Comparison of ENCODE assay signal across 8 cellular contexts in genomic region chr19:21835810-21836444, GRCh38. TPM values are rescaled to one million over a fixed set of nuclear protein-coding genes. Genes with fewer than 3 reads are reported as not detected.
DNase-seq lines count a peak whose midpoint lies in the region; ATAC-seq and TF ChIP-seq lines count a peak whose summit lies in the region.

Gene ZNF43 (minus strand): TSS chr19:21836182. CDS start chr19:21836038, 144 bp downstream.

- peaks cover 70% of the 10 kb centered on the region for H3K36me3 ChIP-seq in OCI-LY7 (ENCODE audit: insufficient read depth, low read length)
- no peaks in the 10 kb centered on the region for H3K36me3 ChIP-seq in mucosa of stomach (ENCODE audit: control insufficient read depth, insufficient read depth, low read length)

- POLR2A ChIA-PET in OCI-LY7 (lab: Charles Lee) = interaction anchor here (0.5 to 3.3 kb wide), 12 partner anchors 9 to 1797 kb away, joined by 3 to 19 read pairs (median 4); partner anchors contain the start of genes ZNF100 and ZNF257

- H3K9me2 ChIP-seq in OCI-LY7 (ENCODE audit: insufficient read depth, low read length) = no peaks in the 10 kb centered on the region

- peak within 1 kb of the TSS; percentile 42; the same call in 1 of the 2 replicates for H2AFZ ChIP-seq in OCI-LY7 (ENCODE audit: low read length)

- H3K4me3 ChIP-seq in OCI-LY7 (ENCODE audit: low read depth, low read length, poor library complexity, severe bottlenecking) = peak within 1 kb of the TSS; percentile 89
- H3K4me3 ChIP-seq in mucosa of stomach (ENCODE audit: low read length) = peak within 1 kb of the TSS; percentile 94

- peaks cover 12% of the 10 kb centered on the region for H3K4me1 ChIP-seq in OCI-LY7 (ENCODE audit: insufficient read depth, low read length, poor library complexity, severe bottlenecking)
- H3K4me1 ChIP-seq in mucosa of stomach (ENCODE audit: control insufficient read depth, insufficient read depth, low read length) = peaks cover 4% of the 10 kb centered on the region

- H3K79me2 ChIP-seq in OCI-LY7 (ENCODE audit: insufficient read depth, low read depth, low read length) = peaks cover 52% of the 10 kb centered on the region

- peak; percentile 91 for TF ChIP-seq POLR2A in GM19099 (IDR thresholded peaks at IDR 0.05; ENCODE audit: extremely low read depth, insufficient read length, low read depth)

- no peaks in the 10 kb centered on the region for H3K27me3 Mint-ChIP-seq in activated T-cell treated with anti-CD3 and anti-CD28 coated beads, Interleukin-2, amount 50 U/mL, for 72 hours (ENCODE audit: low read depth)

- no peaks in the 10 kb centered on the region for H3K27me3 ChIP-seq in mucosa of stomach (ENCODE audit: control insufficient read depth, insufficient read depth, low read length)

- H3K9me3 ChIP-seq in OCI-LY7 (ENCODE audit: low read length) = peaks cover 23% of the 10 kb centered on the region; the same call in 1 of the 2 replicates
- no peaks in the 10 kb centered on the region for H3K9me3 ChIP-seq in mucosa of stomach (ENCODE audit: control insufficient read depth, low read length)

- ATAC-seq in HG03442 (IDR thresholded peaks at IDR 0.05; ENCODE audit: unreplicated experiment) (peak; percentile 94), esophagus mucosa (peak; percentile 100)
- ATAC-seq in activated T-cell treated with anti-CD3 and anti-CD28 coated beads, Interleukin-2, amount 50 U/mL, for 72 hours (replicated peaks in 1 of 2) = peak; percentile 97 to 98

- peak within 1 kb of the TSS; percentile 90 for H3K9ac ChIP-seq in mucosa of stomach (ENCODE audit: low read length)

- no peaks in the 10 kb centered on the region for H4K20me1 ChIP-seq in OCI-LY7 (ENCODE audit: insufficient read depth, low read length)

- peak within 1 kb of the TSS; percentile 67 for H3K4me2 ChIP-seq in OCI-LY7 (ENCODE audit: low read length)

- H3K9me3 Mint-ChIP-seq in activated T-cell treated with anti-CD3 and anti-CD28 coated beads, Interleukin-2, amount 50 U/mL, for 72 hours = peaks cover 1 to 3% of the 10 kb centered on the region in 2 donors

- H3K36me3 Mint-ChIP-seq in activated T-cell treated with anti-CD3 and anti-CD28 coated beads, Interleukin-2, amount 50 U/mL, for 72 hours (ENCODE audit: insufficient read depth in 2 of 2) = peaks cover 27 to 58% of the 10 kb centered on the region in 2 donors

- TSS peak; percentile 61 for BruUV-seq in OCI-LY7 (replicated peaks; lab: Mats Ljungman, UMichigan)

- DNase-seq in AG20443 (ENCODE audit: low spot score) (peak; percentile 91), OCI-LY7 (ENCODE audit: low spot score) (peak; percentile 96)
- DNase-seq in activated T-cell treated with anti-CD3 and anti-CD28 coated beads, Interleukin-2, amount 50 U/mL, for 72 hours = peak; percentile 92 to 93
- DNase-seq in stimulated activated CD8-positive, alpha-beta memory T cell treated with anti-CD3 and anti-CD28 coated beads, Interleukin-4, amount 100 ng/mL, for 48 hours = peak; percentile 93

- H3K4me1 Mint-ChIP-seq in activated T-cell treated with anti-CD3 and anti-CD28 coated beads, Interleukin-2, amount 50 U/mL, for 72 hours (ENCODE audit: low read depth) = peaks cover 46% of the 10 kb centered on the region

- peak within 1 kb of the TSS; percentile 91 for H3K27ac Mint-ChIP-seq in activated T-cell treated with anti-CD3 and anti-CD28 coated beads, Interleukin-2, amount 50 U/mL, for 72 hours

- peak within 1 kb of the TSS; percentile 78 for H3K27ac ChIP-seq in OCI-LY7 (ENCODE audit: low read depth, low read length, poor library complexity, severe bottlenecking)

- intact Hi-C loops in OCI-LY7 (cut with micrococcal nuclease; ENCODE audit: unreplicated experiment) = loop anchor here (1.0 to 2.0 kb wide), 3 partner anchors 16 to 331 kb away; partner anchors contain the start of genes ZNF100 and ZNF429

- CTCF ChIA-PET in OCI-LY7 (lab: Charles Lee; ENCODE audit: unreplicated experiment) = no interaction called here

- peak within 1 kb of the TSS; percentile 99 to 100 for H3K4me3 Mint-ChIP-seq in activated T-cell treated with anti-CD3 and anti-CD28 coated beads, Interleukin-2, amount 50 U/mL, for 72 hours

- no peak for TF ChIP-seq CTCF in OCI-LY7 (conservative IDR thresholded peaks at IDR 0.05; ENCODE audit: low read length)

RNA-seq across cellular contexts. Expression of gene ZNF43, which starts in this region (rescaled TPM):
- total RNA-seq in OCI-LY7 (2014; rRNA removed; shearing (Covaris generic)) = 31.5 and 39.7 TPM in 2 replicates
- 55.6 and 66.1 TPM in 2 replicates for total RNA-seq in OCI-LY7 (2022)
- total RNA-seq in activated T-cell treated with anti-CD3 and anti-CD28 coated beads, Interleukin-2, amount 50 U/mL, for 72 hours = 10 to 100 TPM; 35.5 to 39.8 TPM
- total RNA-seq in esophagus mucosa = 4.5 TPM

Comparison
In these comparisons a context has a peak if more than half of its experiments do, and no peak if none do; other contexts are left out.
1. Peak in every context shown above with its lines: DNase-seq, ATAC-seq, H3K4me3 ChIP-seq and H3K27ac ChIP-seq.